ENCODE assay signal across 34 cellular contexts in the genomic region with DNA sequence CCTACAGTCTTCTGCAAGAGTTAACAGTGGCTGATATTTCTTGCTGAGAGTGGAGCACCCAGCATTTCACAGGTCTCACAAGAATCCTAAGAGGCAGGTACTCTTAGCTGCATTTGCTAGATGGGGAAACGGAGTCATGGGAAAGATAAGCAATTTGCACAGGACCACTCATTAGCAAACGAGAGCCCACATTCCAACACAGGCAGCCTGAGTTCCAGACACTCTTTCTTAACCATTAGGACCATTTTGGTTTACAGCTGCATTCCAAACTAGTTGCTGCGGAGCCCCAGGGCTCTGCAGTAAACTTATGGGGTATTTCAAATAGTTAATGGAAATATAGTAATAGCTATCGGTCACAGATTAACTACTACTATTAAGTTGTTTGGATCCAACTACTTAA. TPM values are rescaled to one million over a fixed set of nuclear protein-coding genes. Genes with fewer than 3 reads are reported as not detected.
"Had no signal": no experiment of that assay in that cellular context is flagged by ENCODE, and none has a peak within 500 bp of the region (broad histone marks: within the 10 kb centered on the region; RNA-seq: fewer than 3 reads in every experiment).

No MANE protein-coding gene starts in this region.

- H3K27me3 ChIP-seq: body of pancreas, gastroesophageal sphincter had no signal

- H3K36me3 ChIP-seq: esophagus squamous epithelium, gastroesophageal sphincter had no signal

- H3K4me3 ChIP-seq: body of pancreas, esophagus squamous epithelium, gastroesophageal sphincter had no signal

- H3K27ac ChIP-seq: body of pancreas, epithelial cell of prostate, esophagus squamous epithelium, gastroesophageal sphincter had no signal

- H3K4me1 ChIP-seq: body of pancreas had no signal

- DNase-seq: activated CD4-positive, alpha-beta memory T cell treated with anti-CD3 and anti-CD28 coated beads, Interleukin-2, amount 10 ng/mL, durations not matched to agents 7 days and 5 days; activated CD4-positive, alpha-beta T cell treated with anti-CD3 and anti-CD28 coated beads for 36 hours; activated CD4-positive, alpha-beta T cell treated with anti-CD3 and anti-CD28 coated beads, Interleukin-2, amount 10 ng/mL, durations not matched to agents 24 days and 14 days; activated CD4-positive, alpha-beta T cell treated with anti-CD3 and anti-CD28 coated beads, Interleukin-2, amount 50 U/mL, for 4 hours; activated CD4-positive, CD25-positive, alpha-beta regulatory T cell; activated CD4-positive, CD25-positive, alpha-beta regulatory T cell treated with anti-CD3 and anti-CD28 coated beads, Interleukin-2, amount 50 U/mL, for 72 hours; activated CD8-positive, alpha-beta memory T cell treated with anti-CD3 and anti-CD28 coated beads, Interleukin-2, amount 50 U/mL, for 48 hours; activated gamma-delta T cell; activated naive CD4-positive, alpha-beta T cell; activated naive CD4-positive, alpha-beta T cell treated with anti-CD3 and anti-CD28 coated beads, Interleukin-2, amount 10 ng/mL, durations not matched to agents 7 days and 5 days; activated naive CD8-positive, alpha-beta T cell treated with anti-CD3 and anti-CD28 coated beads, Interleukin-2, amount 10 ng/mL, durations not matched to agents 7 days and 5 days; activated T-cell treated with anti-CD3 and anti-CD28 coated beads for 4 hours; activated T-cell treated with anti-CD3 and anti-CD28 coated beads, Interleukin-2, amount 50 U/mL, for 24 hours; activated T-cell treated with anti-CD3 and anti-CD28 coated beads, Interleukin-2, amount 50 U/mL, for 72 hours; anterior cingulate cortex; body of pancreas; caudate nucleus; cortex of kidney; dermis blood vessel endothelial cell; effector CD8-positive, alpha-beta T cell; esophagus squamous epithelium; foreskin melanocyte; T-helper 2 cell had no signal

RNA-seq across cellular contexts. Expression of a gene that starts 42.5 kb away (rescaled TPM):
- total RNA-seq: activated CD4-positive, alpha-beta memory T cell treated with anti-CD3 and anti-CD28 coated beads, Interleukin-2, amount 10 ng/mL, durations not matched to agents 7 days and 5 days; activated CD4-positive, alpha-beta T cell treated with anti-CD3 and anti-CD28 coated beads for 36 hours; activated CD4-positive, alpha-beta T cell treated with anti-CD3 and anti-CD28 coated beads, Interleukin-2, amount 10 ng/mL, durations not matched to agents 24 days and 14 days; activated naive CD4-positive, alpha-beta T cell treated with anti-CD3 and anti-CD28 coated beads, Interleukin-2, amount 50 U/mL, for 72 hours; activated naive CD8-positive, alpha-beta T cell treated with anti-CD3 and anti-CD28 coated beads, Interleukin-2, amount 10 ng/mL, durations not matched to agents 7 days and 5 days; activated T-cell treated with anti-CD3 and anti-CD28 coated beads, Interleukin-2, amount 50 U/mL, for 72 hours; astrocyte; body of pancreas; chondrocyte; dermis blood vessel endothelial cell; endothelial cell of umbilical vein; esophagus squamous epithelium; fibroblast of lung; fibroblast of villous mesenchyme; gastroesophageal sphincter; glomerular endothelial cell; T-helper 1 cell treated with Interleukin-12 subunit alpha and Interleukin-12 subunit beta and Interleukin-4 antibody, amounts not matched to agents 30 ng/mL and 1 ng/mL, for 36 hours had no signal
- polyA plus RNA-seq: esophagus, fibroblast of lung had no signal
